In the genomic region with DNA sequence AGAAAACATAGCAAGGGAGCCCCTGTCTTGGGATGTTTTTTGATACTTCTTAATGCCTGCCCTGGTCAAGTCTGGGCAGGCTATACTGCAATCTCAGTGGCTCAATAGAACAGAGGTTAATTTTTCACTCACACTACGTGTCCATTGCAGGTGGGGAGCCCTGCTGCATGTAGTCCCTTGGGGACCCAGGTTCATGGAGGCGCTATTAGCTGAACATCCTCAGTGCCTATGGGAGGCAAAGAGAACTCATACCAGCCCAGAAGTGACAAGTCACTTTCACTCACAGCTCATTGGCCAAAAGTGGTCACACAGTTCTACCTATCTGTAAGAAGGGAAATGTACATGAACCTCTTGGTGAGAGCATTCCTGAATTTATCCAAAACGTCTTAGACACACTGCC, we compare ENCODE assay signal across 13 cellular contexts. TPM values are rescaled to one million over a fixed set of nuclear protein-coding genes. Genes with fewer than 3 reads are reported as not detected.
"Had no signal": no experiment of that assay in that cellular context is flagged by ENCODE, and none has a peak within 500 bp of the region (broad histone marks: within the 10 kb centered on the region; RNA-seq: fewer than 3 reads in every experiment).

No MANE protein-coding gene starts in this region.

- DNase-seq: activated CD4-positive, alpha-beta T cell treated with anti-CD3 and anti-CD28 coated beads for 4 hours; activated CD8-positive, alpha-beta memory T cell treated with anti-CD3 and anti-CD28 coated beads, Interleukin-2, amount 50 U/mL, for 48 hours; activated CD8-positive, alpha-beta T cell treated with anti-CD3 and anti-CD28 coated beads for 36 hours; activated naive CD4-positive, alpha-beta T cell treated with anti-CD3 and anti-CD28 coated beads for 36 hours; foreskin fibroblast; mucosa of descending colon; naive thymus-derived CD8-positive, alpha-beta T cell; tibial artery; uterus had no signal

- H3K4me3 ChIP-seq: esophagus muscularis mucosa, mucosa of descending colon, skin epidermis, tibial artery, uterus had no signal

- H3K4me3 Mint-ChIP-seq: activated CD8-positive, alpha-beta T cell treated with anti-CD3 and anti-CD28 coated beads for 36 hours; activated naive CD4-positive, alpha-beta T cell treated with anti-CD3 and anti-CD28 coated beads for 36 hours; naive thymus-derived CD8-positive, alpha-beta T cell had no signal

- H3K36me3 Mint-ChIP-seq: naive thymus-derived CD8-positive, alpha-beta T cell had no signal

- H3K27ac ChIP-seq: esophagus muscularis mucosa, neutrophil, skin epidermis, tibial artery, uterus had no signal

- H3K27ac Mint-ChIP-seq: activated CD8-positive, alpha-beta T cell treated with anti-CD3 and anti-CD28 coated beads for 36 hours; activated naive CD4-positive, alpha-beta T cell treated with anti-CD3 and anti-CD28 coated beads for 36 hours; naive thymus-derived CD8-positive, alpha-beta T cell had no signal

- H3K27me3 ChIP-seq: uterus had no signal

- ATAC-seq: activated CD8-positive, alpha-beta T cell treated with anti-CD3 and anti-CD28 coated beads for 36 hours; mucosa of descending colon; naive thymus-derived CD8-positive, alpha-beta T cell had no signal

- H3K9me3 ChIP-seq: esophagus muscularis mucosa, mucosa of descending colon, neutrophil, tibial artery, uterus had no signal

- H3K36me3 ChIP-seq: esophagus muscularis mucosa, neutrophil, tibial artery, uterus had no signal

- H3K4me1 Mint-ChIP-seq: naive thymus-derived CD8-positive, alpha-beta T cell had no signal

- H3K9me3 Mint-ChIP-seq: activated CD8-positive, alpha-beta T cell treated with anti-CD3 and anti-CD28 coated beads for 36 hours; activated naive CD4-positive, alpha-beta T cell treated with anti-CD3 and anti-CD28 coated beads for 36 hours; naive thymus-derived CD8-positive, alpha-beta T cell had no signal

RNA-seq across cellular contexts. Expression of gene CGA, which starts 23.2 kb away (rescaled TPM):
- total RNA-seq: activated CD8-positive, alpha-beta T cell treated with anti-CD3 and anti-CD28 coated beads for 36 hours; activated naive CD4-positive, alpha-beta T cell treated with anti-CD3 and anti-CD28 coated beads for 36 hours; esophagus muscularis mucosa; lung microvascular endothelial cell; mucosa of descending colon; naive thymus-derived CD8-positive, alpha-beta T cell; uterus had no signal
- polyA plus RNA-seq: naive thymus-derived CD8-positive, alpha-beta T cell had no signal
